Comparison of ENCODE assay signal across 13 cellular contexts in genomic region chr17:45346255-45347015, GRCh38. TPM values are rescaled to one million over a fixed set of nuclear protein-coding genes. Genes with fewer than 3 reads are reported as not detected.
A peak's percentile ranks its signal among the peaks of the same experiment; 100 is the strongest.
DNase-seq lines count a peak whose midpoint lies in the region; ATAC-seq and TF ChIP-seq lines count a peak whose summit lies in the region.
"Had no signal": no experiment of that assay in that cellular context is flagged by ENCODE, and none has a peak within 500 bp of the region (broad histone marks: within the 10 kb centered on the region; RNA-seq: fewer than 3 reads in every experiment).

No MANE protein-coding gene starts in this region.

- 77 to 85% (median 78%) methylated on average over 13 of the region's 13 CpGs for WGBS in heart left ventricle, 4 donors

- no peak for TF ChIP-seq CTCF in heart left ventricle (IDR thresholded peaks at IDR 0.05)

- H3K9me3 ChIP-seq in heart left ventricle = peaks cover 0 to 2% (median 0%) of the 10 kb centered on the region in 12 donors

- no peak overlapping the region for H3K4me3 ChIP-seq in heart left ventricle

- H3K4me3 Mint-ChIP-seq in immature natural killer cell = no peak overlapping the region
- H3K4me3 Mint-ChIP-seq: WTC11 had no signal

- peaks cover 0 to 2% (median 0%) of the 10 kb centered on the region in 6 donors for H3K9me3 Mint-ChIP-seq in immature natural killer cell

- H3K27ac Mint-ChIP-seq in immature natural killer cell = no peak overlapping the region
- H3K27ac Mint-ChIP-seq: WTC11 had no signal

- H3K4me1 ChIP-seq in heart left ventricle = peaks cover 0 to 27% (median 9%) of the 10 kb centered on the region in 12 donors

- no peaks in the 10 kb centered on the region for H3K36me3 ChIP-seq in heart left ventricle

- no peak for TF ChIP-seq POLR2A in heart left ventricle (IDR thresholded peaks at IDR 0.05)

- ATAC-seq in Right ventricle myocardium inferior (peak; percentile 58), heart left ventricle (peak in 3 of 4 donors; percentile 18 to 71 (median 58)), GM21528 (IDR thresholded peaks at IDR 0.05; ENCODE audit: low FRiP score, unreplicated experiment) (no peak)
- ATAC-seq: WTC11 had no signal

- H3K27ac ChIP-seq in heart left ventricle = peak overlapping the region in 10 of 12 donors; percentile 5 to 70 (median 50)

- DNase-seq in Right ventricle myocardium inferior (ENCODE audit: missing footprints) (no peak), cardiac septum (ENCODE audit: low spot score) (no peak), heart left ventricle (no peak), pons (ENCODE audit: low spot score) (peak; percentile 31), immature natural killer cell (no peak), Kasumi-1 (lab: John Stamatoyannopoulos, UW) (no peak), A172 (ENCODE audit: low spot score) (no peak)
- DNase-seq: activated CD8-positive, alpha-beta memory T cell treated with anti-CD3 and anti-CD28 coated beads, Interleukin-2, amount 50 U/mL, for 48 hours; NCI-H1436; NCI-H748 treated with DMSO at 0.1 percent for 48 hours; trophoblast cell had no signal

- H3K27me3 Mint-ChIP-seq in immature natural killer cell (ENCODE audit: low read depth in 3 of 3) = peaks cover 0 to 4% (median 0%) of the 10 kb centered on the region in 3 donors

- no peaks in the 10 kb centered on the region for H3K27me3 ChIP-seq in heart left ventricle

- H3K36me3 Mint-ChIP-seq in immature natural killer cell = no peaks in the 10 kb centered on the region
- H3K36me3 Mint-ChIP-seq: WTC11 had no signal

- intact Hi-C loops in Right ventricle myocardium inferior (cut with DNase I) (no loop called here), cardiac septum (cut with DNase I) (no loop called here), heart left ventricle (cut with DNase I) (no loop called here)

- no peaks in the 10 kb centered on the region for H3K4me1 Mint-ChIP-seq in immature natural killer cell

RNA-seq across cellular contexts. Expression of gene MAP3K14, which starts 29.6 kb away (rescaled TPM):
- 14.4 TPM for total RNA-seq in Right ventricle myocardium inferior
- 14.6 TPM for total RNA-seq in cardiac septum
- 10 to 100 TPM in 8 of 9 donors, 1 to 10 TPM in 1; 9.9 to 21.9 (median 12.7) TPM for total RNA-seq in heart left ventricle
- polyA plus RNA-seq in heart left ventricle = 10 to 100 TPM in 1 of 2 donors, 1 to 10 TPM in 1; 9.0 to 11.2 TPM
- polyA plus RNA-seq in immature natural killer cell = 1 to 10 TPM; 1.0 to 3.4 (median 3.0) TPM
- 24.8 and 35.5 TPM in 2 replicates for total RNA-seq in A172 (2014; rRNA removed; shearing (Covaris generic))
